ENCODE assay signal across 23 cellular contexts in genomic region chr6:46215213-46215612, GRCh38. TPM values are rescaled to one million over a fixed set of nuclear protein-coding genes. Genes with fewer than 3 reads are reported as not detected.
DNase-seq lines count a peak whose midpoint lies in the region; ATAC-seq, FAIRE-seq and TF ChIP-seq lines count a peak whose summit lies in the region.
"Had no signal": no experiment of that assay in that cellular context is flagged by ENCODE, and none has a peak within 500 bp of the region (broad histone marks: within the 10 kb centered on the region; RNA-seq: fewer than 3 reads in every experiment).

No MANE protein-coding gene starts in this region.

- H3K4me2 ChIP-seq in GM23338, result no peak overlapping the region

- TF ChIP-seq CTCF in GM23338 (conservative IDR thresholded peaks at IDR 0.05; ENCODE audit: low read depth in 2 of 2) (0 out of 4 replicates have a peak, but pooled peaks of 1 of the 2 experiments have one; percentile 5), WTC11 (IDR thresholded peaks at IDR 0.05) (no peak), left lung (IDR thresholded peaks at IDR 0.05) (no peak), kidney (IDR thresholded peaks at IDR 0.05; ENCODE audit: borderline replicate concordance, extremely low read depth, insufficient read depth) (no peak)
- no peak for TF ChIP-seq CTCF in CD8-positive, alpha-beta T cell (IDR thresholded peaks at IDR 0.05)

- H3K36me3 ChIP-seq in GM23338 (ENCODE audit: insufficient read depth), result no peaks in the 10 kb centered on the region
- no peaks in the 10 kb centered on the region for H3K36me3 ChIP-seq in H7 (replicated peaks; ENCODE audit: control insufficient read depth, insufficient read depth, low read length)
- H3K36me3 ChIP-seq in left lung, result no peaks in the 10 kb centered on the region
- no peaks in the 10 kb centered on the region for H3K36me3 ChIP-seq in kidney (ENCODE audit: control insufficient read depth in 1 of 2, insufficient read depth in 2 of 2, low read length in 2 of 2)
- no peaks in the 10 kb centered on the region for H3K36me3 ChIP-seq in CD8-positive, alpha-beta T cell (ENCODE audit: insufficient read depth, low read length)
- H3K36me3 ChIP-seq: BE2C had no signal

- H3K4me3 ChIP-seq in GM23338, result no peak overlapping the region
- no peak overlapping the region for H3K4me3 ChIP-seq in H7 (ENCODE audit: insufficient read depth, low read depth, low read length)
- no peak overlapping the region for H3K4me3 ChIP-seq in left lung
- H3K4me3 ChIP-seq in kidney (ENCODE audit: low read length in 2 of 2), result no peak overlapping the region
- H3K4me3 ChIP-seq in CD8-positive, alpha-beta T cell (ENCODE audit: low read depth, low read length), result no peak overlapping the region
- H3K4me3 ChIP-seq: GM12878, K562 had no signal

- H3K79me2 ChIP-seq in GM23338 (replicated peaks; ENCODE audit: insufficient read depth), result no peaks in the 10 kb centered on the region

- H3K4me1 Mint-ChIP-seq in GM23338 (peaks cover 4% of the 10 kb centered on the region; the same call in 2 of the 3 replicates), WTC11 (no peaks in the 10 kb centered on the region)
- no peaks in the 10 kb centered on the region for H3K4me1 Mint-ChIP-seq in CD8-positive, alpha-beta T cell (ENCODE audit: low read depth)
- H3K4me1 Mint-ChIP-seq: CD4-positive, CD25-positive, alpha-beta regulatory T cell had no signal

- peak; percentile 38 for DNase-seq in GM23338 (ENCODE audit: low spot score)
- DNase-seq in H7, result peak; percentile 29
- DNase-seq in WTC11 (ENCODE audit: low spot score), result peak; percentile 19
- DNase-seq in left lung, result no peak
- no peak for DNase-seq in kidney
- no peak for DNase-seq in CD8-positive, alpha-beta T cell
- DNase-seq: ACHN; BE2C; C1 segment of cervical spinal cord; Caco-2; CD4-positive, CD25-positive, alpha-beta regulatory T cell; DMS153; DND-41; EL; H9; IMR-90 had no signal

- no peaks in the 10 kb centered on the region; the same call in 1 of the 2 replicates for H4K20me1 ChIP-seq in GM23338 (replicated peaks; ENCODE audit: insufficient read depth)

- ATAC-seq in GM23338 (peak; percentile 75), WTC11 (no peak), left lung (peak; percentile 65), GM21576 (IDR thresholded peaks at IDR 0.05; ENCODE audit: unreplicated experiment) (no peak)
- no peak for ATAC-seq in CD8-positive, alpha-beta T cell
- ATAC-seq: GM12878, K562 had no signal

- H3K4me3 Mint-ChIP-seq in GM23338 (no peak overlapping the region), WTC11 (no peak overlapping the region)
- H3K4me3 Mint-ChIP-seq in CD8-positive, alpha-beta T cell, result no peak overlapping the region
- H3K4me3 Mint-ChIP-seq: CD4-positive, CD25-positive, alpha-beta regulatory T cell; H9 had no signal

- no peak for FAIRE-seq in kidney (lab: Jason Lieb, UNC)
- FAIRE-seq: A204.1, D721Med, GM12878, HTR-8/SVneo, K562 had no signal

- intact Hi-C loops in left lung (cut with DNase I) (no loop called here), kidney (cut with DNase I) (no loop called here)
- intact Hi-C loops in CD8-positive, alpha-beta T cell (cut with DNase I, micrococcal nuclease), result no loop called here

- H3K27me3 Mint-ChIP-seq in GM23338 (ENCODE audit: insufficient read depth, low read depth, poor library complexity) (peaks cover 11% of the 10 kb centered on the region), WTC11 (ENCODE audit: low read depth) (peaks cover 38% of the 10 kb centered on the region)
- no peaks in the 10 kb centered on the region for H3K27me3 Mint-ChIP-seq in CD8-positive, alpha-beta T cell (ENCODE audit: low read depth)

- no peak overlapping the region for H2AFZ ChIP-seq in GM23338

- no peak overlapping the region for H3K27ac ChIP-seq in GM23338 (ENCODE audit: low read depth)
- no peak overlapping the region for H3K27ac ChIP-seq in left lung
- no peak overlapping the region for H3K27ac ChIP-seq in kidney (ENCODE audit: low read depth in 2 of 2, low read length in 2 of 2)
- H3K27ac ChIP-seq in CD8-positive, alpha-beta T cell (ENCODE audit: low read depth, low read length), result no peak overlapping the region

- no peaks in the 10 kb centered on the region for H3F3A ChIP-seq in GM23338 (replicated peaks; ENCODE audit: low read depth)

- H3K9me3 ChIP-seq in left lung, result no peaks in the 10 kb centered on the region
- H3K9me3 ChIP-seq in kidney (ENCODE audit: control insufficient read depth in 1 of 2, low read length in 2 of 2), result no peaks in the 10 kb centered on the region
- no peaks in the 10 kb centered on the region for H3K9me3 ChIP-seq in CD8-positive, alpha-beta T cell (ENCODE audit: low read length)
- H3K9me3 ChIP-seq: BE2C, Caco-2 had no signal

- H3K36me3 Mint-ChIP-seq in GM23338 (ENCODE audit: low read depth), result no peaks in the 10 kb centered on the region
- no peaks in the 10 kb centered on the region for H3K36me3 Mint-ChIP-seq in WTC11
- H3K36me3 Mint-ChIP-seq in CD8-positive, alpha-beta T cell, result no peaks in the 10 kb centered on the region
- H3K36me3 Mint-ChIP-seq: CD4-positive, CD25-positive, alpha-beta regulatory T cell had no signal

- H3K27me3 ChIP-seq in GM23338 (ENCODE audit: insufficient read depth) (no peaks in the 10 kb centered on the region), H7 (ENCODE audit: control insufficient read depth, insufficient read depth, low read length) (no peaks in the 10 kb centered on the region), left lung (no peaks in the 10 kb centered on the region)
- H3K27me3 ChIP-seq in CD8-positive, alpha-beta T cell (ENCODE audit: insufficient read depth, low read length), result no peaks in the 10 kb centered on the region
- H3K27me3 ChIP-seq: BE2C had no signal

- POLR2A ChIA-PET in WTC11 (lab: Charles Lee), result interaction anchor here (0.6 kb wide), 1 partner anchor 10 kb away, joined by 4 read pairs; no protein-coding TSS in a partner anchor
- POLR2A ChIA-PET in CD8-positive, alpha-beta T cell (lab: Charles Lee), result no interaction called here

- H3K9ac ChIP-seq in kidney (ENCODE audit: low read length in 2 of 2), result no peak overlapping the region

- H3K27ac Mint-ChIP-seq in GM23338, result no peak overlapping the region
- H3K27ac Mint-ChIP-seq in WTC11, result no peak overlapping the region
- no peak overlapping the region for H3K27ac Mint-ChIP-seq in CD8-positive, alpha-beta T cell
- H3K27ac Mint-ChIP-seq: CD4-positive, CD25-positive, alpha-beta regulatory T cell; H9 had no signal

- CTCF ChIA-PET in WTC11 (lab: Charles Lee), result interaction anchor here (0.5 to 2.4 kb wide), 4 partner anchors 125 to 204 kb away, joined by 3 to 9 read pairs (median 4); no protein-coding TSS in a partner anchor
- CTCF ChIA-PET in CD8-positive, alpha-beta T cell (lab: Charles Lee), result no interaction called here

- H3K9me2 ChIP-seq in GM23338 (ENCODE audit: insufficient read depth), result peaks cover 5% of the 10 kb centered on the region; the same call in 1 of the 2 replicates

- H3K9me3 Mint-ChIP-seq in GM23338 (no peaks in the 10 kb centered on the region), WTC11 (peaks cover 13% of the 10 kb centered on the region)
- no peaks in the 10 kb centered on the region for H3K9me3 Mint-ChIP-seq in CD8-positive, alpha-beta T cell
- H3K9me3 Mint-ChIP-seq: H9 had no signal

- no peaks in the 10 kb centered on the region; the same call in 1 of the 2 replicates for H3K4me1 ChIP-seq in GM23338 (ENCODE audit: insufficient read depth)
- H3K4me1 ChIP-seq in left lung, result no peaks in the 10 kb centered on the region
- no peaks in the 10 kb centered on the region for H3K4me1 ChIP-seq in kidney (ENCODE audit: control insufficient read depth in 1 of 2, insufficient read depth in 1 of 2, low read depth in 1 of 2, low read length in 2 of 2)
- no peaks in the 10 kb centered on the region for H3K4me1 ChIP-seq in CD8-positive, alpha-beta T cell (ENCODE audit: insufficient read depth, low read length)
- H3K4me1 ChIP-seq: BE2C, Caco-2 had no signal

TF ChIP-seq in GM23338, 12 proteins besides CTCF, POLR2A, EP300 and RAD21 (continues in another document):
- TF ChIP-seq JUNB (IDR thresholded peaks at IDR 0.05; ENCODE audit: unreplicated experiment), result no peak

TF ChIP-seq in WTC11, 78 proteins besides CTCF, POLR2A, EP300 and RAD21 (continues in another document):
- TF ChIP-seq KAT7 (CRISPR knock-in tag; IDR thresholded peaks at IDR 0.05; ENCODE audit: borderline replicate concordance), result no peak
- TF ChIP-seq FOXJ3 (CRISPR knock-in tag; IDR thresholded peaks at IDR 0.05; ENCODE audit: borderline replicate concordance), result no peak
- no peak for TF ChIP-seq TEAD4 (CRISPR knock-in tag; IDR thresholded peaks at IDR 0.05)
- TF ChIP-seq, protein P1, sequence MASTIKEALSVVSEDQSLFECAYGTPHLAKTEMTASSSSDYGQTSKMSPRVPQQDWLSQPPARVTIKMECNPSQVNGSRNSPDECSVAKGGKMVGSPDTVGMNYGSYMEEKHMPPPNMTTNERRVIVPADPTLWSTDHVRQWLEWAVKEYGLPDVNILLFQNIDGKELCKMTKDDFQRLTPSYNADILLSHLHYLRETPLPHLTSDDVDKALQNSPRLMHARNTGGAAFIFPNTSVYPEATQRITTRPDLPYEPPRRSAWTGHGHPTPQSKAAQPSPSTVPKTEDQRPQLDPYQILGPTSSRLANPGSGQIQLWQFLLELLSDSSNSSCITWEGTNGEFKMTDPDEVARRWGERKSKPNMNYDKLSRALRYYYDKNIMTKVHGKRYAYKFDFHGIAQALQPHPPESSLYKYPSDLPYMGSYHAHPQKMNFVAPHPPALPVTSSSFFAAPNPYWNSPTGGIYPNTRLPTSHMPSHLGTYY (CRISPR knock-in tag; IDR thresholded peaks at IDR 0.05), result no peak
- TF ChIP-seq ZNF138 (CRISPR knock-in tag; conservative IDR thresholded peaks at IDR 0.05), result no peak

RNA-seq across cellular contexts. Expression of gene ENPP5, which starts 44.4 kb away (rescaled TPM):
- total RNA-seq in GM23338 (2014; rRNA removed; shearing (Covaris generic)), result 10.6 and 13.0 TPM in 2 replicates
- 7.3 and 8.5 TPM in 2 replicates for polyA plus RNA-seq in GM23338 (2016; fragmentation: Nextera tagmentation; extraction: Ambion mirVana)
- total RNA-seq in H7 (2014; rRNA removed; shearing (Covaris generic)), result 6.5 and 9.0 TPM in 2 replicates
- 9.1 to 10.8 TPM (median 9.3 TPM) in 3 replicates for total RNA-seq in WTC11 (2021)
- 10 to 100 TPM; 10.5 to 17.1 TPM for total RNA-seq in left lung
- total RNA-seq in kidney, result 21.5 TPM
- 22.9 TPM for polyA plus RNA-seq in kidney (ENCODE audit: insufficient read depth, low read depth, low replicate concordance)
- total RNA-seq in CD8-positive, alpha-beta T cell, result under 1 TPM; 0.33 TPM
- total RNA-seq: CD4-positive, CD25-positive, alpha-beta regulatory T cell; G401; GM12878; K562 had no signal
- polyA plus RNA-seq: IMR-90, K562 had no signal

Comparison
In these comparisons a context has a peak if more than half of its experiments do, and no peak if none do; other contexts are left out.
1. ATAC-seq: peak in GM23338 (single experiment) and left lung (single experiment); none in WTC11 (single experiment), GM21576 (single experiment) and CD8-positive, alpha-beta T cell (single experiment).
2. DNase-seq: peak in GM23338 (single experiment), H7 (single experiment) and WTC11 (single experiment); none in left lung (0 of 2), kidney (single experiment) and CD8-positive, alpha-beta T cell (0 of 7).